ENCODE assay signal across 26 cellular contexts in the genomic region with DNA sequence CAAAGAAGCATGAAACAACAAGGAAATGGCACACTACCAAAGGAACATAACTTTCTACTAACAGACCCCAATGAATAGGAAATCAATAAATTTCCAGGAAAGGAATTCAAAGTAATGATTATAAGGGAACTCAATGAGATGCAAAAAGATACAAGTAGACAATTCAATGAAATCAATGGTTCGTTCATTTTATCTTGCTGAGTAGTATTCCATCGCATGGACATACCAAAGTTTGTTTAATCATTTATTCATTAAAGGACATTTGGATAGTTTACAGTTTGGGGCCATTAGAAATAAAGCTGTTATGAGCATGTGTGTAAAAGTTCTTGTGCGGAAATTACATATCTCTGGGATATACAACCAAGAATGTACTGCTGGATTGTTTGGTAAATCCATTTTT.
"Had no signal": no experiment of that assay in that cellular context is flagged by ENCODE, and none has a peak within 500 bp of the region (broad histone marks: within the 10 kb centered on the region; RNA-seq: fewer than 3 reads in every experiment).

No MANE protein-coding gene starts in this region.

- ATAC-seq: stimulated activated effector memory CD8-positive, alpha-beta T cell treated with anti-CD3 and anti-CD28 coated beads, Interleukin-12 subunit alpha, Interleukin-12 subunit beta, amount 100 ng/mL, for 72 hours; stimulated activated memory B cell treated with anti-CD40 and anti-IgM and Interleukin-4, amounts not matched to agents 10 μg/mL and 1 μg/mL and 100 μg/mL, for 72 hours; stimulated activated naive B cell treated with anti-CD40 and anti-IgM and Interleukin-4, amounts not matched to agents 10 μg/mL and 1 μg/mL and 100 μg/mL, for 72 hours; stimulated activated naive CD8-positive, alpha-beta T cell treated with anti-CD3 and anti-CD28 coated beads, Interleukin-15, amount 100 ng/mL, for 72 hours; stimulated activated naive CD8-positive, alpha-beta T cell treated with anti-CD3 and anti-CD28 coated beads, Interleukin-15, Interleukin-2, amounts not matched to agents 100 U/mL and 50 U/mL, for 24 hours; upper lobe of right lung had no signal

- H3K36me3 ChIP-seq: stomach, suprapubic skin, thoracic aorta, tibial artery, tibial nerve, transverse colon, upper lobe of left lung, upper lobe of right lung, uterus, vagina had no signal

- H3K9me3 ChIP-seq: testis, thoracic aorta, tibial artery, transverse colon, upper lobe of left lung, upper lobe of right lung, uterus, vagina had no signal

- DNase-seq: stimulated activated CD4-positive, alpha-beta T cell treated with anti-CD3 and anti-CD28 coated beads, Interleukin-2, amount 100 ng/mL, for 48 hours; stimulated activated CD4-positive, alpha-beta T cell treated with anti-CD3 and anti-CD28 coated beads, Interleukin-4, amount 100 ng/mL, for 1 hour; stimulated activated CD4-positive, alpha-beta T cell treated with anti-CD3 and anti-CD28 coated beads, Interleukin-4, amount 100 ng/mL, for 24 hours; stimulated activated CD4-positive, alpha-beta T cell treated with anti-CD3 and anti-CD28 coated beads, Interleukin-4, amount 100 ng/mL, for 4 hours; stimulated activated CD8-positive, alpha-beta memory T cell treated with anti-CD3 and anti-CD28 coated beads, Interleukin-4, amount 100 ng/mL, for 48 hours; stimulated activated naive B cell treated with anti-CD40 and anti-IgM and Interleukin-4, amounts not matched to agents 10 μg/mL and 1 μg/mL and 100 μg/mL, for 72 hours; stimulated activated naive CD4-positive, alpha-beta T cell; stimulated activated naive CD4-positive, alpha-beta T cell treated with Interleukin-2 at 50 U/mL for 16 hours; stimulated activated naive CD8-positive, alpha-beta T cell treated with anti-CD3 and anti-CD28 coated beads, Interleukin-15, amount 100 ng/mL, for 72 hours; stimulated activated naive CD8-positive, alpha-beta T cell treated with anti-CD3 and anti-CD28 coated beads, Interleukin-15, Interleukin-2, amounts not matched to agents 100 U/mL and 50 U/mL, for 24 hours; stomach; substantia nigra; testis; tibial artery; transverse colon; trophoblast cell; upper lobe of left lung; upper lobe of right lung; uterus had no signal

- H3K4me3 ChIP-seq: stomach, suprapubic skin, testis, thoracic aorta, tibial artery, tibial nerve, transverse colon, upper lobe of left lung, upper lobe of right lung, uterus, vagina had no signal

- FAIRE-seq: urothelium cell line had no signal

- H3K4me1 ChIP-seq: stomach, suprapubic skin, testis, tibial artery, tibial nerve, transverse colon, upper lobe of left lung, upper lobe of right lung, uterus, vagina had no signal

- H3K27me3 ChIP-seq: stomach, suprapubic skin, testis, tibial artery, tibial nerve, transverse colon, upper lobe of left lung, upper lobe of right lung, uterus, vagina had no signal

- H3K27ac ChIP-seq: stomach, suprapubic skin, testis, thoracic aorta, tibial artery, tibial nerve, transverse colon, upper lobe of left lung, upper lobe of right lung, uterus, vagina had no signal
